9 cellular contexts compared by ENCODE assay signal in genomic region chr4:104967034-104967401, GRCh38.
DNase-seq lines count a peak whose midpoint lies in the region; ATAC-seq and TF ChIP-seq lines count a peak whose summit lies in the region.
"Had no signal": no experiment of that assay in that cellular context is flagged by ENCODE, and none has a peak within 500 bp of the region (broad histone marks: within the 10 kb centered on the region; RNA-seq: fewer than 3 reads in every experiment).

No MANE protein-coding gene starts in this region.

- 54% methylated on average over 3 of the region's 3 CpGs for WGBS in smooth muscle cell (ENCODE audit: low lambda C conversion rate)
- 48% methylated on average over 3 of the region's 3 CpGs for WGBS in SK-N-SH (ENCODE audit: low lambda C conversion rate)

- H3K4me3 Mint-ChIP-seq in activated CD8-positive, alpha-beta T cell treated with anti-CD3 and anti-CD28 coated beads, Interleukin-2, amount 10 ng/mL, durations not matched to agents 7 days and 5 days: peak overlapping the region; percentile 67

- H3K9me3 ChIP-seq in smooth muscle cell (replicated peaks; ENCODE audit: low read depth) (no peaks in the 10 kb centered on the region), SK-N-SH (no peaks in the 10 kb centered on the region)
- H3K9me3 ChIP-seq: thoracic aorta had no signal

- H3K36me3 ChIP-seq in smooth muscle cell (ENCODE audit: low read depth) (no peaks in the 10 kb centered on the region), SK-N-SH (replicated peaks in 1 of 2; ENCODE audit: control insufficient read depth in 1 of 2, insufficient read depth in 2 of 2, low read length in 1 of 2) (no peaks in the 10 kb centered on the region)
- H3K36me3 ChIP-seq: thoracic aorta had no signal

- no peaks in the 10 kb centered on the region for H4K20me1 ChIP-seq in smooth muscle cell (ENCODE audit: low read depth)
- no peaks in the 10 kb centered on the region for H4K20me1 ChIP-seq in SK-N-SH (ENCODE audit: insufficient read depth)

- peak; percentile 25 for ATAC-seq in HG03378 (IDR thresholded peaks at IDR 0.05; ENCODE audit: unreplicated experiment)
- ATAC-seq in activated CD8-positive, alpha-beta T cell treated with anti-CD3 and anti-CD28 coated beads, Interleukin-2, amount 10 ng/mL, durations not matched to agents 7 days and 5 days: peak; percentile 38

- CTCF ChIA-PET in activated CD8-positive, alpha-beta T cell treated with anti-CD3 and anti-CD28 coated beads, Interleukin-2, amount 10 ng/mL, durations not matched to agents 7 days and 5 days (lab: Charles Lee): interaction anchor here (0.7 to 2.5 kb wide), 6 partner anchors 12 to 180 kb away, joined by 3 to 10 read pairs (median 4); no protein-coding TSS in a partner anchor
- CTCF ChIA-PET in SK-N-SH (lab: Yijun Ruan, JAX): no interaction called here

- H3K27ac Mint-ChIP-seq in activated CD8-positive, alpha-beta T cell treated with anti-CD3 and anti-CD28 coated beads, Interleukin-2, amount 10 ng/mL, durations not matched to agents 7 days and 5 days: peak overlapping the region; percentile 94

- DNase-seq in stimulated activated CD4-positive, alpha-beta T cell treated with anti-CD3 and anti-CD28 coated beads, Interleukin-15, amount 100 ng/mL, for 24 hours: peak; percentile 7
- no peak for DNase-seq in stimulated activated CD4-positive, alpha-beta T cell treated with anti-CD3 and anti-CD28 coated beads, Interleukin-12 subunit alpha, Interleukin-12 subunit beta, amount 100 ng/mL, for 4 hours
- peak; percentile 29 for DNase-seq in activated CD8-positive, alpha-beta T cell treated with anti-CD3 and anti-CD28 coated beads, Interleukin-2, amount 10 ng/mL, durations not matched to agents 7 days and 5 days
- DNase-seq in smooth muscle cell (lab: John Stamatoyannopoulos, UW; ENCODE audit: unreplicated experiment) (no peak), H4 (ENCODE audit: low spot score) (no peak), GM03348 (ENCODE audit: low spot score) (no peak), SK-N-SH (no peak)

- peaks cover 13% of the 10 kb centered on the region for H3K36me3 Mint-ChIP-seq in activated CD8-positive, alpha-beta T cell treated with anti-CD3 and anti-CD28 coated beads, Interleukin-2, amount 10 ng/mL, durations not matched to agents 7 days and 5 days (ENCODE audit: low read depth)

- no peaks in the 10 kb centered on the region for H3K27me3 ChIP-seq in smooth muscle cell (ENCODE audit: low read depth)
- no peaks in the 10 kb centered on the region for H3K27me3 ChIP-seq in SK-N-SH (ENCODE audit: insufficient read depth)

- H3F3A ChIP-seq in smooth muscle cell (ENCODE audit: low read depth) (no peaks in the 10 kb centered on the region), SK-N-SH (replicated peaks; ENCODE audit: insufficient read depth) (no peaks in the 10 kb centered on the region)

- H3K4me1 Mint-ChIP-seq in activated CD8-positive, alpha-beta T cell treated with anti-CD3 and anti-CD28 coated beads, Interleukin-2, amount 10 ng/mL, durations not matched to agents 7 days and 5 days (ENCODE audit: low read depth): peaks cover 23% of the 10 kb centered on the region

- POLR2A ChIA-PET in activated CD8-positive, alpha-beta T cell treated with anti-CD3 and anti-CD28 coated beads, Interleukin-2, amount 10 ng/mL, durations not matched to agents 7 days and 5 days (lab: Charles Lee): no interaction called here
- POLR2A ChIA-PET in SK-N-SH (lab: Yijun Ruan, JAX): no interaction called here

- no peak for TF ChIP-seq EP300 in SK-N-SH (IDR thresholded peaks at IDR 0.05; ENCODE audit: borderline replicate concordance in 1 of 2, low read depth in 1 of 2, low read length in 1 of 2)

- H2AFZ ChIP-seq in smooth muscle cell (ENCODE audit: low read depth) (no peak overlapping the region), SK-N-SH (ENCODE audit: low read depth) (no peak overlapping the region)

- H3K9ac ChIP-seq in smooth muscle cell (ENCODE audit: low read depth) (no peak overlapping the region), SK-N-SH (no peak overlapping the region)

- H3K27ac ChIP-seq in smooth muscle cell (ENCODE audit: low read depth): peak overlapping the region; percentile 27
- no peak overlapping the region for H3K27ac ChIP-seq in SK-N-SH (ENCODE audit: low read depth in 2 of 2, low read length in 1 of 2)
- H3K27ac ChIP-seq: thoracic aorta had no signal

- H3K9me2 ChIP-seq in SK-N-SH: no peaks in the 10 kb centered on the region

- TF ChIP-seq CTCF in smooth muscle cell (IDR thresholded peaks at IDR 0.05; ENCODE audit: borderline replicate concordance, insufficient read depth, poor library complexity, severe bottlenecking) (no peak), SK-N-SH (IDR thresholded peaks at IDR 0.05) (no peak)

- no peak overlapping the region for H3K4me2 ChIP-seq in smooth muscle cell
- no peak overlapping the region for H3K4me2 ChIP-seq in SK-N-SH

- no peaks in the 10 kb centered on the region for H3K27me3 Mint-ChIP-seq in activated CD8-positive, alpha-beta T cell treated with anti-CD3 and anti-CD28 coated beads, Interleukin-2, amount 10 ng/mL, durations not matched to agents 7 days and 5 days (ENCODE audit: low read depth)

- H3K9me3 Mint-ChIP-seq in activated CD8-positive, alpha-beta T cell treated with anti-CD3 and anti-CD28 coated beads, Interleukin-2, amount 10 ng/mL, durations not matched to agents 7 days and 5 days (ENCODE audit: insufficient read depth): peaks cover 16% of the 10 kb centered on the region

- TF ChIP-seq RAD21 in SK-N-SH (IDR thresholded peaks at IDR 0.05; ENCODE audit: low read length): no peak

- H3K79me2 ChIP-seq in smooth muscle cell (ENCODE audit: low read depth) (no peaks in the 10 kb centered on the region), SK-N-SH (ENCODE audit: insufficient read depth) (no peaks in the 10 kb centered on the region)

- H3K4me3 ChIP-seq in smooth muscle cell: no peak overlapping the region
- H3K4me3 ChIP-seq in SK-N-SH (ENCODE audit: low read depth in 2 of 2, low read length in 1 of 2): no peak overlapping the region
- H3K4me3 ChIP-seq: thoracic aorta had no signal

- H3K4me1 ChIP-seq in smooth muscle cell (ENCODE audit: low read depth) (no peaks in the 10 kb centered on the region), SK-N-SH (ENCODE audit: control insufficient read depth in 1 of 2, insufficient read depth in 2 of 2, low read depth in 1 of 2, low read length in 1 of 2) (no peaks in the 10 kb centered on the region)

TF ChIP-seq in SK-N-SH, 30 proteins besides CTCF, POLR2A, EP300 and RAD21 (continues in another document):
- TF ChIP-seq RFX5 (IDR thresholded peaks at IDR 0.05; ENCODE audit: low read length) (no peak), FOSL2 (IDR thresholded peaks at IDR 0.05; ENCODE audit: borderline replicate concordance, low read depth) (no peak), MEF2A (IDR thresholded peaks at IDR 0.05; ENCODE audit: borderline replicate concordance, low read depth) (no peak), FOXM1 (IDR thresholded peaks at IDR 0.05; ENCODE audit: low read depth) (no peak), EZH2phosphoT487 (IDR thresholded peaks at IDR 0.05; ENCODE audit: borderline replicate concordance, low read depth) (no peak), YY1 (IDR thresholded peaks at IDR 0.05; ENCODE audit: low read depth) (no peak), GABPA (IDR thresholded peaks at IDR 0.05; ENCODE audit: low read depth) (no peak), FOXJ3 (CRISPR knock-in tag; IDR thresholded peaks at IDR 0.05) (no peak), TCF12 (IDR thresholded peaks at IDR 0.05) (no peak), ELF1 (IDR thresholded peaks at IDR 0.05) (no peak), NFIC (IDR thresholded peaks at IDR 0.05; ENCODE audit: borderline replicate concordance) (no peak), RCOR1 (IDR thresholded peaks at IDR 0.05; ENCODE audit: low read length) (no peak), USF2 (IDR thresholded peaks at IDR 0.05; ENCODE audit: borderline replicate concordance, low read depth, low read length) (no peak), JUND (IDR thresholded peaks at IDR 0.05) (no peak), CHD2 (IDR thresholded peaks at IDR 0.05; ENCODE audit: low read length, partially characterized antibody) (no peak), ZBTB33 (IDR thresholded peaks at IDR 0.05; ENCODE audit: borderline replicate concordance, low read depth) (no peak), TEAD4 (IDR thresholded peaks at IDR 0.05; ENCODE audit: borderline replicate concordance, insufficient read depth) (no peak), MXI1 (IDR thresholded peaks at IDR 0.05; ENCODE audit: low read depth, low read length) (no peak), PBX3 (IDR thresholded peaks at IDR 0.05) (no peak)

Comparison
In these comparisons a context has a peak if more than half of its experiments do, and no peak if none do; other contexts are left out.
1. DNase-seq: peak in stimulated activated CD4-positive, alpha-beta T cell treated with anti-CD3 and anti-CD28 coated beads, Interleukin-15, amount 100 ng/mL, for 24 hours (single experiment) and activated CD8-positive, alpha-beta T cell treated with anti-CD3 and anti-CD28 coated beads, Interleukin-2, amount 10 ng/mL, durations not matched to agents 7 days and 5 days (single experiment); none in stimulated activated CD4-positive, alpha-beta T cell treated with anti-CD3 and anti-CD28 coated beads, Interleukin-12 subunit alpha, Interleukin-12 subunit beta, amount 100 ng/mL, for 4 hours (single experiment), smooth muscle cell (single experiment), H4 (single experiment), GM03348 (single experiment) and SK-N-SH (single experiment).